ENCODE assay signal across 22 cellular contexts in the genomic region with DNA sequence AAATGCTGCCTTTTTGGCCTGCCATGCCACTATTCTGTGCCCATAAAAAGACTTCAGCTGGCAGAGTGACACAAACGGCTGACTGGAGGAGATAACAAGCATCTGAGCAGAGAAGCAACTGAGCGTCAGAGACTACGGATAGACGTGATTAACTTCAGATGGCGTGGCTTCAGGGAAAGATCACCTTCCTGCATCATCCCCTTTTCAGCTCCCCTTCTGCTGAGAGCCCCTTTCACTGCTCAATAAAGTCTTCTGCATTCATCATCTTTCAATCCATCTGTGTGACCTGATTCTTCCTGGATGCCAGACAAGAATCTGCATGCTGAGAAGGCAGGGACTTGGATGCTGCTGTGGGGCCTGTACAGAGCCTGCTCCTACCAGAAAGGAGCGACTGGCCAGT. TPM values are rescaled to one million over a fixed set of nuclear protein-coding genes. Genes with fewer than 3 reads are reported as not detected.
"Had no signal": no experiment of that assay in that cellular context is flagged by ENCODE, and none has a peak within 500 bp of the region (broad histone marks: within the 10 kb centered on the region; RNA-seq: fewer than 3 reads in every experiment).

No MANE protein-coding gene starts in this region.

- H3K9me3 Mint-ChIP-seq: dendritic cell treated with granulocyte-macrophage colony-stimulating factor and Interleukin-4, amounts not matched to agents 40 ng/mL and 50 ng/mL, for 4 days; natural killer cell had no signal

- H3K4me3 Mint-ChIP-seq: dendritic cell treated with granulocyte-macrophage colony-stimulating factor and Interleukin-4, amounts not matched to agents 40 ng/mL and 50 ng/mL, for 4 days; immature natural killer cell; natural killer cell had no signal

- ATAC-seq: left ventricle myocardium superior, lower lobe of right lung, natural killer cell, pancreas, sciatic nerve had no signal

- H3K4me2 ChIP-seq: smooth muscle cell had no signal

- H3K36me3 ChIP-seq: colonic mucosa, esophagus squamous epithelium, lower lobe of right lung, pancreas, prostate gland, right atrium auricular region, stomach, thyroid gland, vagina had no signal

- H3K27ac ChIP-seq: colonic mucosa, esophagus squamous epithelium, lower lobe of right lung, neutrophil, pancreas, prostate gland, right atrium auricular region, stomach, thyroid gland, vagina had no signal

- H3K36me3 Mint-ChIP-seq: natural killer cell had no signal

- H3K4me1 ChIP-seq: colonic mucosa, esophagus squamous epithelium, lower lobe of right lung, pancreas, prostate gland, right atrium auricular region, thyroid gland, vagina had no signal

- H3K27ac Mint-ChIP-seq: dendritic cell treated with granulocyte-macrophage colony-stimulating factor and Interleukin-4, amounts not matched to agents 40 ng/mL and 50 ng/mL, for 4 days; immature natural killer cell; natural killer cell had no signal

- H3K9me3 ChIP-seq: colonic mucosa, esophagus squamous epithelium, lower lobe of right lung, neutrophil, pancreas, prostate gland, right atrium auricular region, thyroid gland, vagina had no signal

- H3K27me3 ChIP-seq: colonic mucosa, pancreas, right atrium auricular region, stomach, thyroid gland, vagina had no signal

- DNase-seq: colonic mucosa; effector memory CD4-positive, alpha-beta T cell; esophagus squamous epithelium; hypothalamus; immature natural killer cell; left ventricle myocardium superior; lower lobe of right lung; natural killer cell; stimulated activated CD4-positive, alpha-beta T cell treated with anti-CD3 and anti-CD28 coated beads, Interleukin-4, amount 100 ng/mL, for 4 hours; stimulated activated naive CD4-positive, alpha-beta T cell treated with Interleukin-2 at 50 U/mL for 16 hours; stomach; thyroid gland; trophoblast cell had no signal

- H3K4me3 ChIP-seq: colonic mucosa, esophagus squamous epithelium, lower lobe of right lung, pancreas, prostate gland, right atrium auricular region, smooth muscle cell, stomach, thyroid gland, vagina had no signal

RNA-seq across cellular contexts. Expression of a gene that starts 48.8 kb away (rescaled TPM):
- polyA plus RNA-seq: neural cell had no signal
